ENCODE assay signal across 15 cellular contexts in the genomic region with DNA sequence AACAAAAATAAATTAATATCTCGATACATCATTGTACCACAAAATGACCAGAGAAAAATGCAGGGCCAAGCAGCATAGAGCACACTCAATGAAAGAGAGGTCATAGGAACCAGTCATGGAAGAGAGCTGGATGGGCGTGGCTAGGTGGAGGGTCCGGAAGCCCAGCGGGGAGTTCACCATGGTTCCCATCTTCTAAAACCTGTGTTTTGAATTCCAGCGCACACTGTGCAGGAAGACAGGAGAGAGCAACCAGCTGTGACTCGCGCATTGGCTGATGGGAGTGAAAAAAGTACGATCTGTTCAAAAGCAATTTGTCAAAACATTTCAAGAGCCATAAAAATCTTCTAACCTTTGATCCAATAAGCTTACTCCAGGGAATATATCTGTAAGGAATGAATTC.
"Had no signal": no experiment of that assay in that cellular context is flagged by ENCODE, and none has a peak within 500 bp of the region (broad histone marks: within the 10 kb centered on the region; RNA-seq: fewer than 3 reads in every experiment).

No MANE protein-coding gene starts in this region.

- H3K4me1 ChIP-seq: spleen, upper lobe of left lung, uterus had no signal

- H3K4me3 Mint-ChIP-seq: endodermal cell, naive B cell, nephron had no signal

- H3K4me3 ChIP-seq: coronary artery, hepatocyte, spleen, upper lobe of left lung, uterus had no signal

- H3K4me2 ChIP-seq: hepatocyte had no signal

- DNase-seq: effector CD4-positive, alpha-beta T cell; endodermal cell; erythroblast; foreskin melanocyte; left colon; mesendoderm; naive B cell; spleen; stimulated activated naive CD4-positive, alpha-beta T cell treated with Interleukin-2 at 50 U/mL for 16 hours; upper lobe of left lung had no signal

- FAIRE-seq: endothelial cell of umbilical vein had no signal

- H3K27me3 ChIP-seq: hepatocyte, upper lobe of left lung, uterus had no signal

- H3K9me3 Mint-ChIP-seq: endodermal cell, nephron had no signal

- H3K36me3 ChIP-seq: spleen, upper lobe of left lung, uterus had no signal

- H3K27ac ChIP-seq: coronary artery, hepatocyte, spleen, upper lobe of left lung, uterus had no signal

- H3K36me3 Mint-ChIP-seq: naive B cell had no signal

- H2AFZ ChIP-seq: hepatocyte had no signal

- H3K4me1 Mint-ChIP-seq: endodermal cell, naive B cell had no signal

- H3K9me3 ChIP-seq: spleen, upper lobe of left lung, uterus had no signal

- H3K79me2 ChIP-seq: hepatocyte had no signal

- H3K27ac Mint-ChIP-seq: endodermal cell, naive B cell, nephron had no signal
